In the genomic region with DNA sequence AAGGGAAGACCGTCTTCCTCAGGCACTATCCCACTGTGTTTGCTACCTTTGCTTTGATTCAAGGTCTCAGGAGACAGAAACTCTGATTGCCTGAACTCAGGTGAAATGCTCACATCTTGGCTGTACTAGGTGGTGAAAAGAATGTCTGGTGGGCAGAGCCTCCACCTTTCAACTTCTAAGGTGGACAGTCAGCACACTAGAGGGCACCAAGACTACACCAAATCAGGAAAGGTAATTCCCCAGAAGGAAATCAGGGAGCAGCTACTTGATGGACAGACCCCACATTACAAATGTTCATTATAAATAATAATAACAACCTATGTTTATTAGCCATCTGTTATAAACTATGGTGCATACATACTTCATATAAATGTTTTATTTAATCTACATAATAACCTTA, we compare ENCODE assay signal across 1 cellular context.
TF ChIP-seq lines count a peak whose summit lies in the region.

No MANE protein-coding gene starts in this region.

TF ChIP-seq in GM23338, 12 proteins besides CTCF, POLR2A, EP300 and RAD21 (continued from another document):
- TF ChIP-seq, protein P1, sequence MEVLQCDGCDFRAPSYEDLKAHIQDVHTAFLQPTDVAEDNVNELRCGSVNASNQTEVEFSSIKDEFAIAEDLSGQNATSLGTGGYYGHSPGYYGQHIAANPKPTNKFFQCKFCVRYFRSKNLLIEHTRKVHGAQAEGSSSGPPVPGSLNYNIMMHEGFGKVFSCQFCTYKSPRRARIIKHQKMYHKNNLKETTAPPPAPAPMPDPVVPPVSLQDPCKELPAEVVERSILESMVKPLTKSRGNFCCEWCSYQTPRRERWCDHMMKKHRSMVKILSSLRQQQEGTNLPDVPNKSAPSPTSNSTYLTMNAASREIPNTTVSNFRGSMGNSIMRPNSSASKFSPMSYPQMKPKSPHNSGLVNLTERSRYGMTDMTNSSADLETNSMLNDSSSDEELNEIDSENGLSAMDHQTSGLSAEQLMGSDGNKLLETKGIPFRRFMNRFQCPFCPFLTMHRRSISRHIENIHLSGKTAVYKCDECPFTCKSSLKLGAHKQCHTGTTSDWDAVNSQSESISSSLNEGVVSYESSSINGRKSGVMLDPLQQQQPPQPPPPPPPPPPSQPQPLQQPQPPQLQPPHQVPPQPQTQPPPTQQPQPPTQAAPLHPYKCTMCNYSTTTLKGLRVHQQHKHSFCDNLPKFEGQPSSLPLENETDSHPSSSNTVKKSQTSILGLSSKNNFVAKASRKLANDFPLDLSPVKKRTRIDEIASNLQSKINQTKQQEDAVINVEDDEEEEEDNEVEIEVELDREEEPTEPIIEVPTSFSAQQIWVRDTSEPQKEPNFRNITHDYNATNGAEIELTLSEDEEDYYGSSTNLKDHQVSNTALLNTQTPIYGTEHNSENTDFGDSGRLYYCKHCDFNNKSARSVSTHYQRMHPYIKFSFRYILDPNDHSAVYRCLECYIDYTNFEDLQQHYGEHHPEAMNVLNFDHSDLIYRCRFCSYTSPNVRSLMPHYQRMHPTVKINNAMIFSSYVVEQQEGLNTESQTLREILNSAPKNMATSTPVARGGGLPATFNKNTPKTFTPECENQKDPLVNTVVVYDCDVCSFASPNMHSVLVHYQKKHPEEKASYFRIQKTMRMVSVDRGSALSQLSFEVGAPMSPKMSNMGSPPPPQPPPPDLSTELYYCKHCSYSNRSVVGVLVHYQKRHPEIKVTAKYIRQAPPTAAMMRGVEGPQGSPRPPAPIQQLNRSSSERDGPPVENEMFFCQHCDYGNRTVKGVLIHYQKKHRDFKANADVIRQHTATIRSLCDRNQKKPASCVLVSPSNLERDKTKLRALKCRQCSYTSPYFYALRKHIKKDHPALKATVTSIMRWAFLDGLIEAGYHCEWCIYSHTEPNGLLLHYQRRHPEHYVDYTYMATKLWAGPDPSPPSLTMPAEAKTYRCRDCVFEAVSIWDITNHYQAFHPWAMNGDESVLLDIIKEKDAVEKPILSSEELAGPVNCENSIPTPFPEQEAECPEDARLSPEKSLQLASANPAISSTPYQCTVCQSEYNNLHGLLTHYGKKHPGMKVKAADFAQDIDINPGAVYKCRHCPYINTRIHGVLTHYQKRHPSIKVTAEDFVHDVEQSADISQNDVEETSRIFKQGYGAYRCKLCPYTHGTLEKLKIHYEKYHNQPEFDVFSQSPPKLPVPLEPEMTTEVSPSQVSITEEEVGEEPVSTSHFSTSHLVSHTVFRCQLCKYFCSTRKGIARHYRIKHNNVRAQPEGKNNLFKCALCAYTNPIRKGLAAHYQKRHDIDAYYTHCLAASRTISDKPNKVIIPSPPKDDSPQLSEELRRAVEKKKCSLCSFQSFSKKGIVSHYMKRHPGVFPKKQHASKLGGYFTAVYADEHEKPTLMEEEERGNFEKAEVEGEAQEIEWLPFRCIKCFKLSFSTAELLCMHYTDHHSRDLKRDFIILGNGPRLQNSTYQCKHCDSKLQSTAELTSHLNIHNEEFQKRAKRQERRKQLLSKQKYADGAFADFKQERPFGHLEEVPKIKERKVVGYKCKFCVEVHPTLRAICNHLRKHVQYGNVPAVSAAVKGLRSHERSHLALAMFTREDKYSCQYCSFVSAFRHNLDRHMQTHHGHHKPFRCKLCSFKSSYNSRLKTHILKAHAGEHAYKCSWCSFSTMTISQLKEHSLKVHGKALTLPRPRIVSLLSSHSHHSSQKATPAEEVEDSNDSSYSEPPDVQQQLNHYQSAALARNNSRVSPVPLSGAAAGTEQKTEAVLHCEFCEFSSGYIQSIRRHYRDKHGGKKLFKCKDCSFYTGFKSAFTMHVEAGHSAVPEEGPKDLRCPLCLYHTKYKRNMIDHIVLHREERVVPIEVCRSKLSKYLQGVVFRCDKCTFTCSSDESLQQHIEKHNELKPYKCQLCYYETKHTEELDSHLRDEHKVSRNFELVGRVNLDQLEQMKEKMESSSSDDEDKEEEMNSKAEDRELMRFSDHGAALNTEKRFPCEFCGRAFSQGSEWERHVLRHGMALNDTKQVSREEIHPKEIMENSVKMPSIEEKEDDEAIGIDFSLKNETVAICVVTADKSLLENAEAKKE (CRISPR knock-in tag; IDR thresholded peaks at IDR 0.05) = no peak
- TF ChIP-seq JUNB (IDR thresholded peaks at IDR 0.05; ENCODE audit: unreplicated experiment) (no peak), ZNF331 (CRISPR knock-in tag; IDR thresholded peaks at IDR 0.05; ENCODE audit: low read depth) (no peak), POLR2AphosphoS5 (IDR thresholded peaks at IDR 0.05; ENCODE audit: low read depth) (no peak), NANOG (IDR thresholded peaks at IDR 0.05; ENCODE audit: borderline replicate concordance) (no peak), ZNF114 (CRISPR knock-in tag; IDR thresholded peaks at IDR 0.05) (no peak), EZH2 (IDR thresholded peaks at IDR 0.05; ENCODE audit: low read depth, unreplicated experiment) (no peak)
- TF ChIP-seq, protein P2, sequence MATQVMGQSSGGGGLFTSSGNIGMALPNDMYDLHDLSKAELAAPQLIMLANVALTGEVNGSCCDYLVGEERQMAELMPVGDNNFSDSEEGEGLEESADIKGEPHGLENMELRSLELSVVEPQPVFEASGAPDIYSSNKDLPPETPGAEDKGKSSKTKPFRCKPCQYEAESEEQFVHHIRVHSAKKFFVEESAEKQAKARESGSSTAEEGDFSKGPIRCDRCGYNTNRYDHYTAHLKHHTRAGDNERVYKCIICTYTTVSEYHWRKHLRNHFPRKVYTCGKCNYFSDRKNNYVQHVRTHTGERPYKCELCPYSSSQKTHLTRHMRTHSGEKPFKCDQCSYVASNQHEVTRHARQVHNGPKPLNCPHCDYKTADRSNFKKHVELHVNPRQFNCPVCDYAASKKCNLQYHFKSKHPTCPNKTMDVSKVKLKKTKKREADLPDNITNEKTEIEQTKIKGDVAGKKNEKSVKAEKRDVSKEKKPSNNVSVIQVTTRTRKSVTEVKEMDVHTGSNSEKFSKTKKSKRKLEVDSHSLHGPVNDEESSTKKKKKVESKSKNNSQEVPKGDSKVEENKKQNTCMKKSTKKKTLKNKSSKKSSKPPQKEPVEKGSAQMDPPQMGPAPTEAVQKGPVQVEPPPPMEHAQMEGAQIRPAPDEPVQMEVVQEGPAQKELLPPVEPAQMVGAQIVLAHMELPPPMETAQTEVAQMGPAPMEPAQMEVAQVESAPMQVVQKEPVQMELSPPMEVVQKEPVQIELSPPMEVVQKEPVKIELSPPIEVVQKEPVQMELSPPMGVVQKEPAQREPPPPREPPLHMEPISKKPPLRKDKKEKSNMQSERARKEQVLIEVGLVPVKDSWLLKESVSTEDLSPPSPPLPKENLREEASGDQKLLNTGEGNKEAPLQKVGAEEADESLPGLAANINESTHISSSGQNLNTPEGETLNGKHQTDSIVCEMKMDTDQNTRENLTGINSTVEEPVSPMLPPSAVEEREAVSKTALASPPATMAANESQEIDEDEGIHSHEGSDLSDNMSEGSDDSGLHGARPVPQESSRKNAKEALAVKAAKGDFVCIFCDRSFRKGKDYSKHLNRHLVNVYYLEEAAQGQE (IDR thresholded peaks at IDR 0.05; ENCODE audit: unreplicated experiment) = no peak
